1 cellular context compared by ENCODE assay signal in the genomic region with DNA sequence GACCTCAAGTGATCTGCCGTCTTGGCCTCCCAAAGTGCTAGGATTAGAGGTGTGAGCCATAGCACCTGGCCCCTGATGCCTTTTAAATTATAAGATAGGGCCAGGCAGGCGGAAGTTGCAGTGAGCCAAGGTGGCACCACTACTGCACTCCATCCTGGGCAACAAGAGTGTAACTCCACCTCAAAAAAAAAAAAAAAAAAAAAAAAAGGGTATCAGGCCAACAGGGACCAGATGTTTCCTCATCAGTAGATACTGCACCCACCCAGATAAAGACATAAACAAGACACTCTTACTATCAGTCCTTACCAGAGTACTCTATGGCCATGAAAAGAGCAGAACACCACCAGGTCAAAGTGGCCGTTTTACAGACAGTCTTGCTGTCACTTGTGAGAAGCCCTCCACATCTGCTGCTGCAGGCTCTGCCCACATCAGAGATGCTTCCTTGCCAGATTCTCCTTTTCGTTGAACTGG.
TF ChIP-seq lines count a peak whose summit lies in the region.

No MANE protein-coding gene starts in this region.

TF ChIP-seq in K562, 482 proteins besides CTCF, POLR2A, EP300 and RAD21 (continued from another document and continues in another):
- TF ChIP-seq ZNF318 (IDR thresholded peaks at IDR 0.05; ENCODE audit: borderline replicate concordance in 1 of 2, low read depth in 1 of 2) (no peak), ZNF778 (CRISPR knock-in tag; IDR thresholded peaks at IDR 0.05) (no peak), NCOR1 (IDR thresholded peaks at IDR 0.05) (peak; percentile 100), TBL1XR1 (IDR thresholded peaks at IDR 0.05; ENCODE audit: low read length in 2 of 2) (peak; percentile 99), ADNP (tag; IDR thresholded peaks at IDR 0.05) (no peak), E2F5 (CRISPR knock-in tag; IDR thresholded peaks at IDR 0.05) (no peak), HCFC1 (IDR thresholded peaks at IDR 0.05; ENCODE audit: low read depth, low read length) (0 out of 2 replicates have a peak, but pooled peaks have one; percentile 19), ATF7 (IDR thresholded peaks at IDR 0.05) (peak; percentile 77), NKRF (IDR thresholded peaks at IDR 0.05; ENCODE audit: borderline replicate concordance) (peak; percentile 72; the same call in 1 of the 2 replicates), ZNF224 (CRISPR knock-in tag; IDR thresholded peaks at IDR 0.05) (no peak), XRCC5 (IDR thresholded peaks at IDR 0.05; ENCODE audit: low read depth, low read length) (no peak), CTBP1 (IDR thresholded peaks at IDR 0.05; ENCODE audit: borderline replicate concordance) (peak; percentile 76; the same call in 1 of the 2 replicates), GTF3C2 (IDR thresholded peaks at IDR 0.05; ENCODE audit: borderline replicate concordance, extremely low read depth, insufficient read length) (no peak), RBM25 (IDR thresholded peaks at IDR 0.05; ENCODE audit: low read depth, low read length, severe bottlenecking) (peak; percentile 11), GTF2E2 (tag; IDR thresholded peaks at IDR 0.05) (no peak), ZNF212 (CRISPR knock-in tag; IDR thresholded peaks at IDR 0.05) (no peak), GABPA (tag; conservative IDR thresholded peaks at IDR 0.05; ENCODE audit: low read depth) (no peak), HNRNPH1 (optimal IDR thresholded peaks at IDR 0.05; ENCODE audit: low read depth, low read length) (no peak), PCBP2 (IDR thresholded peaks at IDR 0.05; ENCODE audit: low read depth, low read length, poor library complexity, severe bottlenecking) (no peak), SNAPC5 (CRISPR knock-in tag; IDR thresholded peaks at IDR 0.05) (no peak), SRSF3 (IDR thresholded peaks at IDR 0.05; ENCODE audit: insufficient read depth, low read length) (no peak), RBM17 (IDR thresholded peaks at IDR 0.05; ENCODE audit: borderline replicate concordance, low read depth, low read length) (no peak), HNRNPLL (IDR thresholded peaks at IDR 0.05; ENCODE audit: low read depth, low read length, poor library complexity, severe bottlenecking) (no peak), ZFP30 (CRISPR knock-in tag; IDR thresholded peaks at IDR 0.05; ENCODE audit: borderline replicate concordance) (no peak), FIP1L1 (IDR thresholded peaks at IDR 0.05; ENCODE audit: low read depth, low read length, poor library complexity, severe bottlenecking) (no peak), ZNF282 (CRISPR knock-in tag; IDR thresholded peaks at IDR 0.05) (no peak), ESRRB (CRISPR knock-in tag; IDR thresholded peaks at IDR 0.05; ENCODE audit: borderline replicate concordance) (no peak), HOMEZ (CRISPR knock-in tag; IDR thresholded peaks at IDR 0.05) (no peak), BACH1 (tag; IDR thresholded peaks at IDR 0.05) (no peak), FOXJ2 (tag; IDR thresholded peaks at IDR 0.05) (peak; percentile 95), RAD51 (IDR thresholded peaks at IDR 0.05; ENCODE audit: borderline replicate concordance, low read depth) (peak; percentile 32; the same call in 1 of the 2 replicates), ZNF79 (CRISPR knock-in tag; IDR thresholded peaks at IDR 0.05; ENCODE audit: low read depth) (no peak), ILK (tag; IDR thresholded peaks at IDR 0.05; ENCODE audit: borderline replicate concordance, low read depth) (no peak), ZNF507 (tag; conservative IDR thresholded peaks at IDR 0.05) (no peak), BCOR (IDR thresholded peaks at IDR 0.05) (peak; percentile 97), SNIP1 (IDR thresholded peaks at IDR 0.05; ENCODE audit: low read depth) (no peak), ZBTB33 (CRISPR knock-in tag; IDR thresholded peaks at IDR 0.05) (no peak)
- TF ChIP-seq, protein P1, sequence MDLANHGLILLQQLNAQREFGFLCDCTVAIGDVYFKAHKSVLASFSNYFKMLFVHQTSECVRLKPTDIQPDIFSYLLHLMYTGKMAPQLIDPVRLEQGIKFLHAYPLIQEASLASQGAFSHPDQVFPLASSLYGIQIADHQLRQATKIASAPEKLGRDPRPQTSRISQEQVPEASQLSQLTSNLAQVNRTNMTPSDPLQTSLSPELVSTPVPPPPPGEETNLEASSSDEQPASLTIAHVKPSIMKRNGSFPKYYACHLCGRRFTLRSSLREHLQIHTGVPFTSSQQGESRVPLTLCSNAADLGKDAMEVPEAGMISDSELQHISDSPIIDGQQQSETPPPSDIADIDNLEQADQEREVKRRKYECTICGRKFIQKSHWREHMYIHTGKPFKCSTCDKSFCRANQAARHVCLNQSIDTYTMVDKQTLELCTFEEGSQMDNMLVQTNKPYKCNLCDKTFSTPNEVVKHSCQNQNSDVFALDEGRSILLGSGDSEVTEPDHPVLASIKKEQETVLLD (IDR thresholded peaks at IDR 0.05): peak; percentile 85
